25 cellular contexts compared by ENCODE assay signal in the genomic region with DNA sequence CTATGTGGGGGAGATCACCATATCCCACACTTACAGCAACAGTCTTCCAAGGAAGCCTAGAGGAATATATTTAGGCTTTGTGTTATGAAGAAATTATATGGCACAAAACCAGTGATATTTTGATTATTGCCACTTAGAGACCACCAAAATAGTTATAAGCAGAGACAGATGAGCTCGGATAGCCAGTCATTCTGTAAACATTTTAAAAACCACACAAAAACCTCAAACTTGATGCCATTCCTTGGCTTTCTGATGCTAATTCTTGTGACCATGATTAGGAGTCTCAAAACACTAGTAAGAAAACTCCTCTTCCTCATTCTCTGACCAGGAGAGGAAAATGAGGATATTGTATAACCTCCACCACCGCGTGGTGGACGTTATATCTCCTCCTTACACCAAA.
"Had no signal": no experiment of that assay in that cellular context is flagged by ENCODE, and none has a peak within 500 bp of the region (broad histone marks: within the 10 kb centered on the region; RNA-seq: fewer than 3 reads in every experiment).

No MANE protein-coding gene starts in this region.

- H3K27me3 Mint-ChIP-seq: activated CD4-positive, alpha-beta T cell treated with anti-CD3 and anti-CD28 coated beads, Interleukin-2, amount 10 ng/mL, durations not matched to agents 7 days and 5 days; activated naive CD4-positive, alpha-beta T cell treated with anti-CD3 and anti-CD28 coated beads, Interleukin-2, amount 10 ng/mL, durations not matched to agents 7 days and 5 days; activated naive CD8-positive, alpha-beta T cell treated with anti-CD3 and anti-CD28 coated beads for 36 hours had no signal

- H3K36me3 ChIP-seq: Peyer's patch, SJSA1 had no signal

- H3K4me3 Mint-ChIP-seq: activated B cell treated with CpG ODN at 0.5 μM for 24 hours; activated CD4-positive, alpha-beta memory T cell treated with anti-CD3 and anti-CD28 coated beads, Interleukin-2, amount 10 ng/mL, durations not matched to agents 7 days and 5 days; activated CD4-positive, alpha-beta T cell treated with anti-CD3 and anti-CD28 coated beads, Interleukin-2, amount 10 ng/mL, durations not matched to agents 7 days and 5 days; activated naive CD4-positive, alpha-beta T cell treated with anti-CD3 and anti-CD28 coated beads, Interleukin-2, amount 10 ng/mL, durations not matched to agents 7 days and 5 days; activated naive CD8-positive, alpha-beta T cell treated with anti-CD3 and anti-CD28 coated beads for 36 hours; T-helper 17 cell had no signal

- H3K9me3 ChIP-seq: Peyer's patch, SJSA1 had no signal

- FAIRE-seq: TTC549 had no signal

- H3K9me3 Mint-ChIP-seq: activated B cell treated with CpG ODN at 0.5 μM for 24 hours; activated CD4-positive, alpha-beta memory T cell treated with anti-CD3 and anti-CD28 coated beads, Interleukin-2, amount 10 ng/mL, durations not matched to agents 7 days and 5 days; activated naive CD4-positive, alpha-beta T cell treated with anti-CD3 and anti-CD28 coated beads, Interleukin-2, amount 10 ng/mL, durations not matched to agents 7 days and 5 days; activated naive CD8-positive, alpha-beta T cell treated with anti-CD3 and anti-CD28 coated beads for 36 hours; activated T-helper 2 cell treated with anti-CD3 and anti-CD28 coated beads, Interferon-gamma antibody, Interleukin-2, Interleukin-4, amounts not matched to agents 10 μg/mL and 5 μg/mL and 100 μg/mL, durations not matched to agents 14 hours and 24 hours and 36 hours had no signal

- DNase-seq: activated B cell treated with CpG ODN at 0.5 μM for 24 hours; activated CD4-positive, alpha-beta memory T cell treated with anti-CD3 and anti-CD28 coated beads, Interleukin-2, amount 10 ng/mL, durations not matched to agents 7 days and 5 days; activated CD4-positive, alpha-beta T cell treated with anti-CD3 and anti-CD28 coated beads for 1 hour; activated CD4-positive, alpha-beta T cell treated with anti-CD3 and anti-CD28 coated beads, Interleukin-2, amount 10 ng/mL, durations not matched to agents 7 days and 5 days; activated gamma-delta T cell treated with Interleukin-2 at 50 U/mL for 16 hours; activated naive CD4-positive, alpha-beta T cell treated with anti-CD3 and anti-CD28 coated beads, Interleukin-2, amount 10 ng/mL, durations not matched to agents 7 days and 5 days; activated naive CD8-positive, alpha-beta T cell treated with anti-CD3 and anti-CD28 coated beads for 36 hours; activated T-cell treated with anti-CD3 and anti-CD28 coated beads for 4 hours; KG1; MM.1S; NCI-H1105 treated with DMSO at 0.1 percent for 48 hours; NCI-H1436 treated with DMSO at 0.1 percent for 48 hours; NCI-H187; NCI-H2081; NCI-H510A treated with DMSO at 0.1 percent for 48 hours; NCI-H69; NK-92 treated with Interleukin-12 subunit alpha and Interleukin-12 subunit beta, amount 100 ng/mL, for 24 hours; Peyer's patch; Right ventricle myocardium superior; T-helper 17 cell; T-helper 9 cell had no signal

- H3K27me3 ChIP-seq: Peyer's patch, SJSA1 had no signal

- H3K27ac ChIP-seq: Peyer's patch, RWPE1, SJSA1 had no signal

- H3K27ac Mint-ChIP-seq: activated B cell treated with CpG ODN at 0.5 μM for 24 hours; activated CD4-positive, alpha-beta memory T cell treated with anti-CD3 and anti-CD28 coated beads, Interleukin-2, amount 10 ng/mL, durations not matched to agents 7 days and 5 days; activated CD4-positive, alpha-beta T cell treated with anti-CD3 and anti-CD28 coated beads, Interleukin-2, amount 10 ng/mL, durations not matched to agents 7 days and 5 days; activated naive CD4-positive, alpha-beta T cell treated with anti-CD3 and anti-CD28 coated beads, Interleukin-2, amount 10 ng/mL, durations not matched to agents 7 days and 5 days; activated naive CD8-positive, alpha-beta T cell treated with anti-CD3 and anti-CD28 coated beads for 36 hours; activated T-helper 2 cell treated with anti-CD3 and anti-CD28 coated beads, Interferon-gamma antibody, Interleukin-2, Interleukin-4, amounts not matched to agents 10 μg/mL and 5 μg/mL and 100 μg/mL, durations not matched to agents 14 hours and 24 hours and 36 hours; T-helper 17 cell had no signal

- H3K4me3 ChIP-seq: Peyer's patch, SJSA1 had no signal
